Comparison of ENCODE assay signal across 1 cellular context in genomic region chr19:35248310-35249145, GRCh38.
TF ChIP-seq lines count a peak whose summit lies in the region.

TSS of gene LSR (plus strand) at chr19:35249002. CDS start at chr19:35249023, 21 bp downstream.

TF ChIP-seq in GM12878, 131 proteins besides CTCF, POLR2A, EP300 and RAD21 (continued from another document):
- TF ChIP-seq RELB (IDR thresholded peaks at IDR 0.05; ENCODE audit: low read depth), result peak; percentile 99
- no peak; the same call in 1 of the 2 replicates for TF ChIP-seq GATAD2B (conservative IDR thresholded peaks at IDR 0.05; ENCODE audit: low read depth)
- 0 out of 2 replicates have a peak, but pooled peaks have one; percentile 12 for TF ChIP-seq CHD2 (IDR thresholded peaks at IDR 0.05; ENCODE audit: borderline replicate concordance, low read depth, low read length)
- TF ChIP-seq ETV6 (conservative IDR thresholded peaks at IDR 0.05 in 1 of 2, IDR thresholded peaks at IDR 0.05 in 1 of 2; ENCODE audit: borderline replicate concordance in 1 of 2, low read depth in 1 of 2), result peak in 1 of 2 experiments; percentile 33; a peak in 2 of 4 replicates
- no peak for TF ChIP-seq CUX1 (IDR thresholded peaks at IDR 0.05; ENCODE audit: insufficient replicate concordance, low read depth, low read length)
- TF ChIP-seq NBN (IDR thresholded peaks at IDR 0.05), result peak; percentile 87
- TF ChIP-seq ZNF207 (IDR thresholded peaks at IDR 0.05; ENCODE audit: borderline replicate concordance), result peak; percentile 96
- no peak for TF ChIP-seq NRF1 (conservative IDR thresholded peaks at IDR 0.05; ENCODE audit: low read depth, low read length)
- no peak for TF ChIP-seq RELA (IDR thresholded peaks at IDR 0.05; ENCODE audit: borderline replicate concordance, partially characterized antibody)
- TF ChIP-seq TARDBP (IDR thresholded peaks at IDR 0.05; ENCODE audit: borderline replicate concordance), result peak; percentile 58; the same call in 1 of the 2 replicates
- no peak for TF ChIP-seq USF1 (IDR thresholded peaks at IDR 0.05; ENCODE audit: borderline replicate concordance, extremely low read length, insufficient read depth, low read depth, low read length)
- 0 out of 2 replicates have a peak, but pooled peaks have one; percentile 27 for TF ChIP-seq SPI1 (IDR thresholded peaks at IDR 0.05; ENCODE audit: borderline replicate concordance, insufficient read depth, low read depth, low read length)
TF ChIP-seq in GM12878: peak in this region for 56.
